15 cellular contexts compared by ENCODE assay signal in the genomic region with DNA sequence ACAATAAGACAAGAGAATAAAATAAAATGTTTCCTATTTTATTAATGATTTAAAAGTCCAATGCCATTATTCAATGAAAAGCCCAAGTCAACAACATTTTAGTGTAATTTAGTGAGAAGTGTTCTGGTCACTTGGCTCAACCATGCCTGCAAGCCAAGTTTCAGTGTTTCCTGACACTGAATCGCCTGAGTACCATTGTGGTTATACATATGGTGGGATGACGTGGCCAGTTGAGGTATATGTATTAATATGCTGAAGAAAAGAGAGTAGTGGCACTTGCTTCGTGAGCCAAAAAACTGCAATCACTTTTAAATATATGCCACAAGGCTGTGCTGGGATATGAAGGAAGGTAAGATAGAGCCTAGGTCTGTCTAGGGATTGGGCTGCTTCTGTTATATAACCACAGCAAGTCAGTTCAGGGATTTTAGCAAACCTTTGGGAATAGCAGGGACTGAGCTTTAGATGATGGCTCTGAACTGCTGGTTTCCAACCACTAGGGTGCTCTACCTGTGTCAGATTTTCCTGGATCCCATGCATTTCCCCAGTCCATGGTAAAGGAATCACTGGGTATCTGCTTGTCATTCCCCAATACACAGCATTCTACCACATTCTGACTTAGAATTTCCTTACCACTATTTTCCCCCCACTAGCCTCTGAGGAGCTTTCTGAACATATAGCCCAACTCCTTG.
A peak's percentile ranks its signal among the peaks of the same experiment; 100 is the strongest.
DNase-seq lines count a peak whose midpoint lies in the region; ATAC-seq and TF ChIP-seq lines count a peak whose summit lies in the region.
"Had no signal": no experiment of that assay in that cellular context is flagged by ENCODE, and none has a peak within 500 bp of the region (broad histone marks: within the 10 kb centered on the region; RNA-seq: fewer than 3 reads in every experiment).

No MANE protein-coding gene starts in this region.

- H3K9me3 Mint-ChIP-seq in activated CD8-positive, alpha-beta memory T cell treated with anti-CD3 and anti-CD28 coated beads, Interleukin-2, amount 10 ng/mL, durations not matched to agents 7 days and 5 days (ENCODE audit: low read depth) = peaks cover 2% of the 10 kb centered on the region
- H3K9me3 Mint-ChIP-seq in natural killer cell treated with Interleukin-12 subunit alpha and Interleukin-12 subunit beta and Interleukin-15 and Interleukin-18, amount 100 ng/mL, for 72 hours = peaks cover 3% of the 10 kb centered on the region
- H3K9me3 Mint-ChIP-seq: activated T-helper 1 cell treated with anti-CD3 and anti-CD28 coated beads, Interleukin-12 subunit alpha, Interleukin-12 subunit beta, Interleukin-2, Interleukin-4 antibody, amounts not matched to agents 30 ng/mL and 10 ng/mL and 1 ng/mL, durations not matched to agents 14 hours and 24 hours and 36 hours had no signal

- intact Hi-C loops in vagina (cut with DNase I) = no loop called here

- DNase-seq in activated CD8-positive, alpha-beta memory T cell treated with anti-CD3 and anti-CD28 coated beads, Interleukin-2, amount 10 ng/mL, durations not matched to agents 7 days and 5 days = no peak
- DNase-seq in activated CD8-positive, alpha-beta memory T cell treated with anti-CD3 and anti-CD28 coated beads, Interleukin-2, amount 50 U/mL, for 48 hours = no peak
- no peak for DNase-seq in NB4 (ENCODE audit: low read depth)
- no peak for DNase-seq in natural killer cell treated with Interleukin-12 subunit alpha and Interleukin-12 subunit beta and Interleukin-15 and Interleukin-18, amount 100 ng/mL, for 72 hours (ENCODE audit: low spot score)
- DNase-seq in vagina (ENCODE audit: extremely low spot score in 2 of 2) = no peak
- DNase-seq: activated CD4-positive, alpha-beta T cell treated with anti-CD3 and anti-CD28 coated beads for 36 hours; effector CD8-positive, alpha-beta T cell; gastrocnemius medialis; islet precursor cell; NCI-H226; upper lobe of right lung had no signal

- TF ChIP-seq CTCF in NB4 (IDR thresholded peaks at IDR 0.05; ENCODE audit: low read depth, low read length) (peak; percentile 1), vagina (IDR thresholded peaks at IDR 0.05) (no peak)

- no peak overlapping the region for H3K4me3 ChIP-seq in NB4 (ENCODE audit: low read depth, low read length)
- no peak overlapping the region for H3K4me3 ChIP-seq in vagina
- H3K4me3 ChIP-seq: gastrocnemius medialis, upper lobe of right lung had no signal

- no peaks in the 10 kb centered on the region for H3K27me3 ChIP-seq in vagina
- H3K27me3 ChIP-seq: gastrocnemius medialis, upper lobe of right lung had no signal

- H3K4me3 Mint-ChIP-seq in activated CD8-positive, alpha-beta memory T cell treated with anti-CD3 and anti-CD28 coated beads, Interleukin-2, amount 10 ng/mL, durations not matched to agents 7 days and 5 days = no peak overlapping the region
- no peak overlapping the region for H3K4me3 Mint-ChIP-seq in natural killer cell treated with Interleukin-12 subunit alpha and Interleukin-12 subunit beta and Interleukin-15 and Interleukin-18, amount 100 ng/mL, for 72 hours
- H3K4me3 Mint-ChIP-seq: activated CD4-positive, alpha-beta T cell treated with anti-CD3 and anti-CD28 coated beads for 36 hours; activated T-helper 1 cell treated with anti-CD3 and anti-CD28 coated beads, Interleukin-12 subunit alpha, Interleukin-12 subunit beta, Interleukin-2, Interleukin-4 antibody, amounts not matched to agents 30 ng/mL and 10 ng/mL and 1 ng/mL, durations not matched to agents 14 hours and 24 hours and 36 hours had no signal

- CTCF ChIA-PET in activated CD8-positive, alpha-beta memory T cell treated with anti-CD3 and anti-CD28 coated beads, Interleukin-2, amount 10 ng/mL, durations not matched to agents 7 days and 5 days (lab: Charles Lee) = no interaction called here

- H3K27me3 Mint-ChIP-seq in activated CD8-positive, alpha-beta memory T cell treated with anti-CD3 and anti-CD28 coated beads, Interleukin-2, amount 10 ng/mL, durations not matched to agents 7 days and 5 days = no peaks in the 10 kb centered on the region
- peaks cover 0 to 7% of the 10 kb centered on the region in 2 donors for H3K27me3 Mint-ChIP-seq in natural killer cell treated with Interleukin-12 subunit alpha and Interleukin-12 subunit beta and Interleukin-15 and Interleukin-18, amount 100 ng/mL, for 72 hours
- H3K27me3 Mint-ChIP-seq: activated CD4-positive, alpha-beta T cell treated with anti-CD3 and anti-CD28 coated beads for 36 hours had no signal

- peaks cover 7% of the 10 kb centered on the region for H3K4me1 Mint-ChIP-seq in activated CD8-positive, alpha-beta memory T cell treated with anti-CD3 and anti-CD28 coated beads, Interleukin-2, amount 10 ng/mL, durations not matched to agents 7 days and 5 days
- H3K4me1 Mint-ChIP-seq in natural killer cell treated with Interleukin-12 subunit alpha and Interleukin-12 subunit beta and Interleukin-15 and Interleukin-18, amount 100 ng/mL, for 72 hours (ENCODE audit: low read depth in 2 of 2) = peaks cover 0 to 10% of the 10 kb centered on the region in 2 donors
- H3K4me1 Mint-ChIP-seq: activated CD4-positive, alpha-beta T cell treated with anti-CD3 and anti-CD28 coated beads for 36 hours had no signal

- H3K36me3 Mint-ChIP-seq in activated CD8-positive, alpha-beta memory T cell treated with anti-CD3 and anti-CD28 coated beads, Interleukin-2, amount 10 ng/mL, durations not matched to agents 7 days and 5 days = no peaks in the 10 kb centered on the region
- H3K36me3 Mint-ChIP-seq in natural killer cell treated with Interleukin-12 subunit alpha and Interleukin-12 subunit beta and Interleukin-15 and Interleukin-18, amount 100 ng/mL, for 72 hours = peaks cover 2% of the 10 kb centered on the region

- H3K27ac ChIP-seq in vagina = no peak overlapping the region
- H3K27ac ChIP-seq: gastrocnemius medialis, upper lobe of right lung had no signal

- no peak overlapping the region for H3K27ac Mint-ChIP-seq in activated CD8-positive, alpha-beta memory T cell treated with anti-CD3 and anti-CD28 coated beads, Interleukin-2, amount 10 ng/mL, durations not matched to agents 7 days and 5 days
- H3K27ac Mint-ChIP-seq in natural killer cell treated with Interleukin-12 subunit alpha and Interleukin-12 subunit beta and Interleukin-15 and Interleukin-18, amount 100 ng/mL, for 72 hours = no peak overlapping the region
- H3K27ac Mint-ChIP-seq: activated CD4-positive, alpha-beta T cell treated with anti-CD3 and anti-CD28 coated beads for 36 hours; activated T-helper 1 cell treated with anti-CD3 and anti-CD28 coated beads, Interleukin-12 subunit alpha, Interleukin-12 subunit beta, Interleukin-2, Interleukin-4 antibody, amounts not matched to agents 30 ng/mL and 10 ng/mL and 1 ng/mL, durations not matched to agents 14 hours and 24 hours and 36 hours had no signal

- peaks cover 4% of the 10 kb centered on the region for H3K4me1 ChIP-seq in vagina
- H3K4me1 ChIP-seq: gastrocnemius medialis, upper lobe of right lung had no signal

- H3K36me3 ChIP-seq in vagina = no peaks in the 10 kb centered on the region
- H3K36me3 ChIP-seq: gastrocnemius medialis, upper lobe of right lung had no signal

- no peak for TF ChIP-seq POLR2A in NB4 (IDR thresholded peaks at IDR 0.05; ENCODE audit: extremely low read depth, insufficient read length)
- no peak for TF ChIP-seq POLR2A in vagina (IDR thresholded peaks at IDR 0.05)

- ATAC-seq in activated CD8-positive, alpha-beta memory T cell treated with anti-CD3 and anti-CD28 coated beads, Interleukin-2, amount 10 ng/mL, durations not matched to agents 7 days and 5 days = peak; percentile 33
- ATAC-seq in HG02938 (IDR thresholded peaks at IDR 0.05; ENCODE audit: unreplicated experiment) (peak; percentile 81), GM18907 (IDR thresholded peaks at IDR 0.05; ENCODE audit: unreplicated experiment) (no peak), HG02642 (IDR thresholded peaks at IDR 0.05; ENCODE audit: poor library complexity, unreplicated experiment) (no peak)
- ATAC-seq in natural killer cell treated with Interleukin-12 subunit alpha and Interleukin-12 subunit beta and Interleukin-15 and Interleukin-18, amount 100 ng/mL, for 72 hours = peak; percentile 69
- ATAC-seq: activated CD4-positive, alpha-beta T cell treated with anti-CD3 and anti-CD28 coated beads for 36 hours; gastrocnemius medialis; upper lobe of right lung had no signal

- no peaks in the 10 kb centered on the region for H3K9me3 ChIP-seq in vagina
- H3K9me3 ChIP-seq: gastrocnemius medialis, upper lobe of right lung had no signal

Comparison
In these comparisons a context has a peak if more than half of its experiments do, and no peak if none do; other contexts are left out.
1. ATAC-seq: peak in activated CD8-positive, alpha-beta memory T cell treated with anti-CD3 and anti-CD28 coated beads, Interleukin-2, amount 10 ng/mL, durations not matched to agents 7 days and 5 days (single experiment), HG02938 (single experiment) and natural killer cell treated with Interleukin-12 subunit alpha and Interleukin-12 subunit beta and Interleukin-15 and Interleukin-18, amount 100 ng/mL, for 72 hours (2 of 2); none in GM18907 (single experiment) and HG02642 (single experiment).